In genomic region chrX:104015576-104015975, GRCh38 we compare ENCODE assay signal across 7 cellular contexts. TPM values are rescaled to one million over a fixed set of nuclear protein-coding genes. Genes with fewer than 3 reads are reported as not detected.
"Had no signal": no experiment of that assay in that cellular context is flagged by ENCODE, and none has a peak within 500 bp of the region (broad histone marks: within the 10 kb centered on the region; RNA-seq: fewer than 3 reads in every experiment).

No MANE protein-coding gene starts in this region.

RNA-seq across cellular contexts. Expression of gene H2BW1, which starts 2.1 kb away (rescaled TPM):
- total RNA-seq: GM23248, H1, H4, H7, HFFc6 had no signal
- polyA plus RNA-seq: GM23248, GM23338, H1 had no signal

RNA-seq across cellular contexts. Expression of gene H2BW2, which starts 24.2 kb away (rescaled TPM):
- total RNA-seq: GM23248, GM23338, H1, H4, H7, H9, HFFc6 had no signal
- polyA plus RNA-seq: GM23248 had no signal
